10 cellular contexts compared by ENCODE assay signal in genomic region chr16:89864421-89864820, GRCh38. TPM values are rescaled to one million over a fixed set of nuclear protein-coding genes. Genes with fewer than 3 reads are reported as not detected.
A peak's percentile ranks its signal among the peaks of the same experiment; 100 is the strongest.
DNase-seq lines count a peak whose midpoint lies in the region; ATAC-seq and TF ChIP-seq lines count a peak whose summit lies in the region.
"Had no signal": no experiment of that assay in that cellular context is flagged by ENCODE, and none has a peak within 500 bp of the region (broad histone marks: within the 10 kb centered on the region; RNA-seq: fewer than 3 reads in every experiment).

No MANE protein-coding gene starts in this region.

- TF ChIP-seq CTCF in left ventricle myocardium inferior (IDR thresholded peaks at IDR 0.05; ENCODE audit: borderline replicate concordance) (no peak), upper lobe of right lung (IDR thresholded peaks at IDR 0.05) (no peak)

- H3K4me3 Mint-ChIP-seq in activated CD4-positive, alpha-beta memory T cell treated with anti-CD3 and anti-CD28 coated beads, Interleukin-2, amount 10 ng/mL, durations not matched to agents 7 days and 5 days, result peak overlapping the region; percentile 53

- in situ Hi-C loops in G401 (cut with HindIII; ENCODE audit: low sequenced_read_pairs), result no loop called here

- H3K27ac ChIP-seq in left ventricle myocardium inferior (replicated peaks) (peak overlapping the region; percentile 83), layer of hippocampus (ENCODE audit: low read depth, low read length) (peak overlapping the region; percentile 59), upper lobe of right lung (peak overlapping the region; percentile 84)

- no peak for DNase-seq in left ventricle myocardium inferior
- DNase-seq in cardiac septum (ENCODE audit: low spot score), result no peak
- peak; percentile 38 for DNase-seq in activated CD4-positive, alpha-beta memory T cell treated with anti-CD3 and anti-CD28 coated beads, Interleukin-2, amount 10 ng/mL, durations not matched to agents 7 days and 5 days
- no peak for DNase-seq in upper lobe of right lung
- no peak for DNase-seq in NCI-H524 treated with DMSO at 0.1 percent for 48 hours (lab: John Stamatoyannopoulos, UW)
- no peak for DNase-seq in G401 (ENCODE audit: low spot score)
- DNase-seq: Calu3, NCI-H2029 treated with DMSO at 0.1 percent for 48 hours had no signal

- H3K36me3 ChIP-seq in left ventricle myocardium inferior (no peaks in the 10 kb centered on the region), upper lobe of right lung (no peaks in the 10 kb centered on the region)

- H3K27me3 ChIP-seq in left ventricle myocardium inferior (ENCODE audit: low read depth) (no peaks in the 10 kb centered on the region), layer of hippocampus (ENCODE audit: control insufficient read depth, insufficient read depth, low read length) (no peaks in the 10 kb centered on the region), upper lobe of right lung (no peaks in the 10 kb centered on the region)

- H3K4me3 ChIP-seq in left ventricle myocardium inferior (peak overlapping the region; percentile 37), upper lobe of right lung (no peak overlapping the region)

- no peaks in the 10 kb centered on the region for H3K27me3 Mint-ChIP-seq in activated CD4-positive, alpha-beta memory T cell treated with anti-CD3 and anti-CD28 coated beads, Interleukin-2, amount 10 ng/mL, durations not matched to agents 7 days and 5 days

- POLR2A ChIA-PET in activated CD4-positive, alpha-beta memory T cell treated with anti-CD3 and anti-CD28 coated beads, Interleukin-2, amount 10 ng/mL, durations not matched to agents 7 days and 5 days (lab: Charles Lee), result interaction anchor here (0.8 to 5.7 kb wide), 9 partner anchors 8 to 206 kb away, joined by 3 to 117 read pairs (median 3); partner anchors contain the start of genes FANCA and TCF25

- H3K4me1 Mint-ChIP-seq in activated CD4-positive, alpha-beta memory T cell treated with anti-CD3 and anti-CD28 coated beads, Interleukin-2, amount 10 ng/mL, durations not matched to agents 7 days and 5 days, result peaks cover 34% of the 10 kb centered on the region

- peaks cover 10% of the 10 kb centered on the region for H3K9me3 Mint-ChIP-seq in activated CD4-positive, alpha-beta memory T cell treated with anti-CD3 and anti-CD28 coated beads, Interleukin-2, amount 10 ng/mL, durations not matched to agents 7 days and 5 days

- ATAC-seq in upper lobe of right lung, result no peak
- no peak for ATAC-seq in HG03175 (IDR thresholded peaks at IDR 0.05; ENCODE audit: unreplicated experiment)

- H3K4me1 ChIP-seq in left ventricle myocardium inferior (peaks cover 24% of the 10 kb centered on the region), upper lobe of right lung (peaks cover 18% of the 10 kb centered on the region)

- H3K27ac Mint-ChIP-seq in activated CD4-positive, alpha-beta memory T cell treated with anti-CD3 and anti-CD28 coated beads, Interleukin-2, amount 10 ng/mL, durations not matched to agents 7 days and 5 days, result peak overlapping the region; percentile 91

- H3K36me3 Mint-ChIP-seq in activated CD4-positive, alpha-beta memory T cell treated with anti-CD3 and anti-CD28 coated beads, Interleukin-2, amount 10 ng/mL, durations not matched to agents 7 days and 5 days (ENCODE audit: low read depth), result peaks cover 11% of the 10 kb centered on the region

- CTCF ChIA-PET in activated CD4-positive, alpha-beta memory T cell treated with anti-CD3 and anti-CD28 coated beads, Interleukin-2, amount 10 ng/mL, durations not matched to agents 7 days and 5 days (lab: Charles Lee), result interaction anchor here (0.7 to 6.5 kb wide), 14 partner anchors 8 to 307 kb away, joined by 3 to 72 read pairs (median 4); partner anchors contain the start of genes FANCA, SPATA2L and TCF25

- peaks cover 13% of the 10 kb centered on the region for H3K9me3 ChIP-seq in left ventricle myocardium inferior (replicated peaks)
- H3K9me3 ChIP-seq in upper lobe of right lung, result no peaks in the 10 kb centered on the region

- intact Hi-C loops in left ventricle myocardium inferior (cut with micrococcal nuclease) (no loop called here), cardiac septum (cut with DNase I) (no loop called here), upper lobe of right lung (cut with DNase I) (no loop called here)

RNA-seq across cellular contexts. Expression of gene TCF25, which starts 9.0 kb away (rescaled TPM):
- total RNA-seq in left ventricle myocardium inferior, result 82.6 TPM
- 106 TPM for total RNA-seq in cardiac septum
- total RNA-seq in activated CD4-positive, alpha-beta memory T cell treated with anti-CD3 and anti-CD28 coated beads, Interleukin-2, amount 10 ng/mL, durations not matched to agents 7 days and 5 days, result 100 to 1,000 TPM; 167 to 192 TPM
- 162 TPM for total RNA-seq in upper lobe of right lung
- total RNA-seq in G401 (2014; rRNA removed; shearing (Covaris generic)), result 132 and 147 TPM in 2 replicates

RNA-seq across cellular contexts. Expression of gene SPIRE2, which starts 36.1 kb away (rescaled TPM):
- total RNA-seq in left ventricle myocardium inferior (1.2 TPM), cardiac septum (0.92 TPM), upper lobe of right lung (9.5 TPM)
- 1 to 10 TPM; 1.6 to 1.8 TPM for total RNA-seq in activated CD4-positive, alpha-beta memory T cell treated with anti-CD3 and anti-CD28 coated beads, Interleukin-2, amount 10 ng/mL, durations not matched to agents 7 days and 5 days
- total RNA-seq in G401 (2014; rRNA removed; shearing (Covaris generic)), result 21.7 and 37.2 TPM in 2 replicates

RNA-seq across cellular contexts. Expression of gene FANCA, which starts 48.0 kb away (rescaled TPM):
- 2.4 TPM for total RNA-seq in left ventricle myocardium inferior
- total RNA-seq in cardiac septum, result 1.0 TPM
- total RNA-seq in activated CD4-positive, alpha-beta memory T cell treated with anti-CD3 and anti-CD28 coated beads, Interleukin-2, amount 10 ng/mL, durations not matched to agents 7 days and 5 days, result 10 to 100 TPM; 82.9 to 94.6 TPM
- total RNA-seq in upper lobe of right lung, result 6.1 TPM
- 24.0 and 36.2 TPM in 2 replicates for total RNA-seq in G401 (2014; rRNA removed; shearing (Covaris generic))

RNA-seq across cellular contexts. Expression of gene MC1R, which starts 54.2 kb away (rescaled TPM):
- total RNA-seq in left ventricle myocardium inferior (1.2 TPM), cardiac septum (4.0 TPM), upper lobe of right lung (3.6 TPM)
- total RNA-seq in activated CD4-positive, alpha-beta memory T cell treated with anti-CD3 and anti-CD28 coated beads, Interleukin-2, amount 10 ng/mL, durations not matched to agents 7 days and 5 days, result 1 to 10 TPM; 3.6 to 4.1 TPM
- total RNA-seq in G401 (2014; rRNA removed; shearing (Covaris generic)), result 17.2 and 20.1 TPM in 2 replicates

RNA-seq across cellular contexts. Expression of gene TUBB3, which starts 58.7 kb away (rescaled TPM):
- total RNA-seq in left ventricle myocardium inferior (2.1 TPM), cardiac septum (6.8 TPM), upper lobe of right lung (1.5 TPM)
- total RNA-seq in activated CD4-positive, alpha-beta memory T cell treated with anti-CD3 and anti-CD28 coated beads, Interleukin-2, amount 10 ng/mL, durations not matched to agents 7 days and 5 days, result 1 to 10 TPM; 3.6 to 4.0 TPM
- total RNA-seq in G401 (2014; rRNA removed; shearing (Covaris generic)), result 264 and 266 TPM in 2 replicates
